In the genomic region with DNA sequence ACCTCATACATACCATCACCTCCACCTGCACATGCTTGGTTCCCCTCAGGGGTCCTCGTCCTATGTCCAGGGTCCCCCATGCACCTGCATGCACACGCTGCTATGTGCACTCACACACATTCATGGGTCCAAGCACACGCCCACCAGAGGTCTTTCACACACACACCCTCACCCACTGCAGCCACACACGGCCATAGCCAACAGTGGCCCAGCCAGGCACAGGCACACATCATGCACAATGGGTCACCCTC, we compare ENCODE assay signal across 1 cellular context.
TF ChIP-seq lines count a peak whose summit lies in the region.

No MANE protein-coding gene starts in this region.

TF ChIP-seq in GM23338, 12 proteins besides CTCF, POLR2A, EP300 and RAD21 (continued from another document):
- TF ChIP-seq, protein P1, sequence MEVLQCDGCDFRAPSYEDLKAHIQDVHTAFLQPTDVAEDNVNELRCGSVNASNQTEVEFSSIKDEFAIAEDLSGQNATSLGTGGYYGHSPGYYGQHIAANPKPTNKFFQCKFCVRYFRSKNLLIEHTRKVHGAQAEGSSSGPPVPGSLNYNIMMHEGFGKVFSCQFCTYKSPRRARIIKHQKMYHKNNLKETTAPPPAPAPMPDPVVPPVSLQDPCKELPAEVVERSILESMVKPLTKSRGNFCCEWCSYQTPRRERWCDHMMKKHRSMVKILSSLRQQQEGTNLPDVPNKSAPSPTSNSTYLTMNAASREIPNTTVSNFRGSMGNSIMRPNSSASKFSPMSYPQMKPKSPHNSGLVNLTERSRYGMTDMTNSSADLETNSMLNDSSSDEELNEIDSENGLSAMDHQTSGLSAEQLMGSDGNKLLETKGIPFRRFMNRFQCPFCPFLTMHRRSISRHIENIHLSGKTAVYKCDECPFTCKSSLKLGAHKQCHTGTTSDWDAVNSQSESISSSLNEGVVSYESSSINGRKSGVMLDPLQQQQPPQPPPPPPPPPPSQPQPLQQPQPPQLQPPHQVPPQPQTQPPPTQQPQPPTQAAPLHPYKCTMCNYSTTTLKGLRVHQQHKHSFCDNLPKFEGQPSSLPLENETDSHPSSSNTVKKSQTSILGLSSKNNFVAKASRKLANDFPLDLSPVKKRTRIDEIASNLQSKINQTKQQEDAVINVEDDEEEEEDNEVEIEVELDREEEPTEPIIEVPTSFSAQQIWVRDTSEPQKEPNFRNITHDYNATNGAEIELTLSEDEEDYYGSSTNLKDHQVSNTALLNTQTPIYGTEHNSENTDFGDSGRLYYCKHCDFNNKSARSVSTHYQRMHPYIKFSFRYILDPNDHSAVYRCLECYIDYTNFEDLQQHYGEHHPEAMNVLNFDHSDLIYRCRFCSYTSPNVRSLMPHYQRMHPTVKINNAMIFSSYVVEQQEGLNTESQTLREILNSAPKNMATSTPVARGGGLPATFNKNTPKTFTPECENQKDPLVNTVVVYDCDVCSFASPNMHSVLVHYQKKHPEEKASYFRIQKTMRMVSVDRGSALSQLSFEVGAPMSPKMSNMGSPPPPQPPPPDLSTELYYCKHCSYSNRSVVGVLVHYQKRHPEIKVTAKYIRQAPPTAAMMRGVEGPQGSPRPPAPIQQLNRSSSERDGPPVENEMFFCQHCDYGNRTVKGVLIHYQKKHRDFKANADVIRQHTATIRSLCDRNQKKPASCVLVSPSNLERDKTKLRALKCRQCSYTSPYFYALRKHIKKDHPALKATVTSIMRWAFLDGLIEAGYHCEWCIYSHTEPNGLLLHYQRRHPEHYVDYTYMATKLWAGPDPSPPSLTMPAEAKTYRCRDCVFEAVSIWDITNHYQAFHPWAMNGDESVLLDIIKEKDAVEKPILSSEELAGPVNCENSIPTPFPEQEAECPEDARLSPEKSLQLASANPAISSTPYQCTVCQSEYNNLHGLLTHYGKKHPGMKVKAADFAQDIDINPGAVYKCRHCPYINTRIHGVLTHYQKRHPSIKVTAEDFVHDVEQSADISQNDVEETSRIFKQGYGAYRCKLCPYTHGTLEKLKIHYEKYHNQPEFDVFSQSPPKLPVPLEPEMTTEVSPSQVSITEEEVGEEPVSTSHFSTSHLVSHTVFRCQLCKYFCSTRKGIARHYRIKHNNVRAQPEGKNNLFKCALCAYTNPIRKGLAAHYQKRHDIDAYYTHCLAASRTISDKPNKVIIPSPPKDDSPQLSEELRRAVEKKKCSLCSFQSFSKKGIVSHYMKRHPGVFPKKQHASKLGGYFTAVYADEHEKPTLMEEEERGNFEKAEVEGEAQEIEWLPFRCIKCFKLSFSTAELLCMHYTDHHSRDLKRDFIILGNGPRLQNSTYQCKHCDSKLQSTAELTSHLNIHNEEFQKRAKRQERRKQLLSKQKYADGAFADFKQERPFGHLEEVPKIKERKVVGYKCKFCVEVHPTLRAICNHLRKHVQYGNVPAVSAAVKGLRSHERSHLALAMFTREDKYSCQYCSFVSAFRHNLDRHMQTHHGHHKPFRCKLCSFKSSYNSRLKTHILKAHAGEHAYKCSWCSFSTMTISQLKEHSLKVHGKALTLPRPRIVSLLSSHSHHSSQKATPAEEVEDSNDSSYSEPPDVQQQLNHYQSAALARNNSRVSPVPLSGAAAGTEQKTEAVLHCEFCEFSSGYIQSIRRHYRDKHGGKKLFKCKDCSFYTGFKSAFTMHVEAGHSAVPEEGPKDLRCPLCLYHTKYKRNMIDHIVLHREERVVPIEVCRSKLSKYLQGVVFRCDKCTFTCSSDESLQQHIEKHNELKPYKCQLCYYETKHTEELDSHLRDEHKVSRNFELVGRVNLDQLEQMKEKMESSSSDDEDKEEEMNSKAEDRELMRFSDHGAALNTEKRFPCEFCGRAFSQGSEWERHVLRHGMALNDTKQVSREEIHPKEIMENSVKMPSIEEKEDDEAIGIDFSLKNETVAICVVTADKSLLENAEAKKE (CRISPR knock-in tag; IDR thresholded peaks at IDR 0.05): no peak
- TF ChIP-seq NANOG (IDR thresholded peaks at IDR 0.05; ENCODE audit: borderline replicate concordance) (no peak), EZH2phosphoT487 (IDR thresholded peaks at IDR 0.05; ENCODE audit: unreplicated experiment) (no peak), ETS1 (IDR thresholded peaks at IDR 0.05) (no peak), CREB1 (CRISPR knock-in tag; IDR thresholded peaks at IDR 0.05; ENCODE audit: low read depth) (no peak), ZNF331 (CRISPR knock-in tag; IDR thresholded peaks at IDR 0.05; ENCODE audit: low read depth) (no peak), ZNF114 (CRISPR knock-in tag; IDR thresholded peaks at IDR 0.05) (no peak)
- TF ChIP-seq, protein P2, sequence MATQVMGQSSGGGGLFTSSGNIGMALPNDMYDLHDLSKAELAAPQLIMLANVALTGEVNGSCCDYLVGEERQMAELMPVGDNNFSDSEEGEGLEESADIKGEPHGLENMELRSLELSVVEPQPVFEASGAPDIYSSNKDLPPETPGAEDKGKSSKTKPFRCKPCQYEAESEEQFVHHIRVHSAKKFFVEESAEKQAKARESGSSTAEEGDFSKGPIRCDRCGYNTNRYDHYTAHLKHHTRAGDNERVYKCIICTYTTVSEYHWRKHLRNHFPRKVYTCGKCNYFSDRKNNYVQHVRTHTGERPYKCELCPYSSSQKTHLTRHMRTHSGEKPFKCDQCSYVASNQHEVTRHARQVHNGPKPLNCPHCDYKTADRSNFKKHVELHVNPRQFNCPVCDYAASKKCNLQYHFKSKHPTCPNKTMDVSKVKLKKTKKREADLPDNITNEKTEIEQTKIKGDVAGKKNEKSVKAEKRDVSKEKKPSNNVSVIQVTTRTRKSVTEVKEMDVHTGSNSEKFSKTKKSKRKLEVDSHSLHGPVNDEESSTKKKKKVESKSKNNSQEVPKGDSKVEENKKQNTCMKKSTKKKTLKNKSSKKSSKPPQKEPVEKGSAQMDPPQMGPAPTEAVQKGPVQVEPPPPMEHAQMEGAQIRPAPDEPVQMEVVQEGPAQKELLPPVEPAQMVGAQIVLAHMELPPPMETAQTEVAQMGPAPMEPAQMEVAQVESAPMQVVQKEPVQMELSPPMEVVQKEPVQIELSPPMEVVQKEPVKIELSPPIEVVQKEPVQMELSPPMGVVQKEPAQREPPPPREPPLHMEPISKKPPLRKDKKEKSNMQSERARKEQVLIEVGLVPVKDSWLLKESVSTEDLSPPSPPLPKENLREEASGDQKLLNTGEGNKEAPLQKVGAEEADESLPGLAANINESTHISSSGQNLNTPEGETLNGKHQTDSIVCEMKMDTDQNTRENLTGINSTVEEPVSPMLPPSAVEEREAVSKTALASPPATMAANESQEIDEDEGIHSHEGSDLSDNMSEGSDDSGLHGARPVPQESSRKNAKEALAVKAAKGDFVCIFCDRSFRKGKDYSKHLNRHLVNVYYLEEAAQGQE (IDR thresholded peaks at IDR 0.05; ENCODE audit: unreplicated experiment): no peak
